18 cellular contexts compared by ENCODE assay signal in the genomic region with DNA sequence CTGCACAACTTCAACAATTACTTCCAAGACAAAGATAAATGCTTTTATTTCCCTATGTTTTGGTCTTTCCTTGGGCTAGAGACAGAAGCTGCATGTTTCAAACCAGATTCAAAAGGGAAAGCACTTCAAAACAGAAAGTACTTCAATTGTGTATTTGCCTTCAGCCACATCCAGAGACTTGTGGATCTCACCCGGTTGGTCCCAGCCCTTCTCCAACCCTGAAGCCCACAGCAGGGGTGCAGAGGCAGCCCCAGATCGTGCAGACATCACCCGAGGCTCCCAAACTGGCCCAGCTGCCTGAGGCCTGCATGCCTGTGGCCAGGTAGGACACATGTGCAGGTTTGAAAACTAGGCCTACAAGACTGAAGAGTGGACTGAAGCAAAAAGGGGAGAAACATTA.
DNase-seq lines count a peak whose midpoint lies in the region; ATAC-seq and TF ChIP-seq lines count a peak whose summit lies in the region.
"Had no signal": no experiment of that assay in that cellular context is flagged by ENCODE, and none has a peak within 500 bp of the region (broad histone marks: within the 10 kb centered on the region; RNA-seq: fewer than 3 reads in every experiment).

No MANE protein-coding gene starts in this region.

- H3K4me1 Mint-ChIP-seq in activated T-helper 1 cell treated with anti-CD3 and anti-CD28 coated beads, Interleukin-12 subunit alpha, Interleukin-12 subunit beta, Interleukin-2, Interleukin-4 antibody, amounts not matched to agents 30 ng/mL and 10 ng/mL and 1 ng/mL, durations not matched to agents 14 hours and 24 hours and 36 hours (ENCODE audit: low read depth) = peaks cover 56% of the 10 kb centered on the region

- no peak for DNase-seq in activated naive CD4-positive, alpha-beta T cell treated with anti-CD3 and anti-CD28 coated beads, Interleukin-2, amount 50 U/mL, for 72 hours (ENCODE audit: low spot score in 2 of 2)
- no peak for DNase-seq in activated naive CD4-positive, alpha-beta T cell treated with Interleukin-2 at 50 U/mL for 16 hours
- DNase-seq in activated T-helper 1 cell treated with anti-CD3 and anti-CD28 coated beads, Interleukin-12 subunit alpha, Interleukin-12 subunit beta, Interleukin-2, Interleukin-4 antibody, amounts not matched to agents 30 ng/mL and 10 ng/mL and 1 ng/mL, durations not matched to agents 14 hours and 24 hours and 36 hours (ENCODE audit: low spot score) = no peak
- DNase-seq in EL (no peak), T1000 (lab: John Stamatoyannopoulos, UW) (no peak)
- no peak for DNase-seq in stimulated activated CD4-positive, alpha-beta T cell treated with anti-CD3 and anti-CD28 coated beads, Interleukin-12 subunit alpha, Interleukin-12 subunit beta, amount 100 ng/mL, for 4 hours
- DNase-seq: amniotic stem cell; glutamatergic neuron; NCI-H1092 treated with DMSO at 0.1 percent for 48 hours; NCI-H2171; NK-92 treated with Interleukin-12 subunit alpha and Interleukin-12 subunit beta, amount 100 ng/mL, for 24 hours; SIG-M5; sigmoid colon; stimulated activated CD4-positive, alpha-beta T cell treated with anti-CD3 and anti-CD28 coated beads, Interleukin-2, amount 100 ng/mL, for 48 hours; stimulated activated CD8-positive, alpha-beta memory T cell treated with anti-CD3 and anti-CD28 coated beads, Interleukin-4, amount 100 ng/mL, for 48 hours had no signal

- H3K36me3 ChIP-seq in neutrophil = peaks cover 35% of the 10 kb centered on the region

- intact Hi-C loops in activated T-helper 1 cell treated with anti-CD3 and anti-CD28 coated beads, Interleukin-12 subunit alpha, Interleukin-12 subunit beta, Interleukin-2, Interleukin-4 antibody, amounts not matched to agents 30 ng/mL and 10 ng/mL and 1 ng/mL, durations not matched to agents 14 hours and 24 hours and 36 hours (cut with micrococcal nuclease) = no loop called here

- H3K9me3 ChIP-seq in neutrophil = no peaks in the 10 kb centered on the region
- H3K9me3 ChIP-seq: sigmoid colon, tibial nerve had no signal

- H3K27ac Mint-ChIP-seq in activated naive CD4-positive, alpha-beta T cell treated with anti-CD3 and anti-CD28 coated beads, Interleukin-2, amount 50 U/mL, for 72 hours = peak overlapping the region; percentile 47 to 80
- H3K27ac Mint-ChIP-seq in activated T-helper 1 cell treated with anti-CD3 and anti-CD28 coated beads, Interleukin-12 subunit alpha, Interleukin-12 subunit beta, Interleukin-2, Interleukin-4 antibody, amounts not matched to agents 30 ng/mL and 10 ng/mL and 1 ng/mL, durations not matched to agents 14 hours and 24 hours and 36 hours = peak overlapping the region; percentile 80

- H3K27me3 Mint-ChIP-seq in activated T-helper 1 cell treated with anti-CD3 and anti-CD28 coated beads, Interleukin-12 subunit alpha, Interleukin-12 subunit beta, Interleukin-2, Interleukin-4 antibody, amounts not matched to agents 30 ng/mL and 10 ng/mL and 1 ng/mL, durations not matched to agents 14 hours and 24 hours and 36 hours (ENCODE audit: insufficient read depth) = no peaks in the 10 kb centered on the region

- H3K36me3 Mint-ChIP-seq in activated naive CD4-positive, alpha-beta T cell treated with anti-CD3 and anti-CD28 coated beads, Interleukin-2, amount 50 U/mL, for 72 hours = no peaks in the 10 kb centered on the region
- peaks cover 47% of the 10 kb centered on the region for H3K36me3 Mint-ChIP-seq in activated T-helper 1 cell treated with anti-CD3 and anti-CD28 coated beads, Interleukin-12 subunit alpha, Interleukin-12 subunit beta, Interleukin-2, Interleukin-4 antibody, amounts not matched to agents 30 ng/mL and 10 ng/mL and 1 ng/mL, durations not matched to agents 14 hours and 24 hours and 36 hours (ENCODE audit: low read depth)

- no peaks in the 10 kb centered on the region for H3K27me3 ChIP-seq in neutrophil
- H3K27me3 ChIP-seq: sigmoid colon, tibial nerve had no signal

- H3K4me3 Mint-ChIP-seq in activated T-helper 1 cell treated with anti-CD3 and anti-CD28 coated beads, Interleukin-12 subunit alpha, Interleukin-12 subunit beta, Interleukin-2, Interleukin-4 antibody, amounts not matched to agents 30 ng/mL and 10 ng/mL and 1 ng/mL, durations not matched to agents 14 hours and 24 hours and 36 hours = peak overlapping the region; percentile 64

- H3K4me3 ChIP-seq in neutrophil (ENCODE audit: low read depth in 1 of 2, low read length in 1 of 2) = no peak overlapping the region
- H3K4me3 ChIP-seq: sigmoid colon, tibial nerve had no signal

- H3K9me3 Mint-ChIP-seq in activated naive CD4-positive, alpha-beta T cell treated with anti-CD3 and anti-CD28 coated beads, Interleukin-2, amount 50 U/mL, for 72 hours = no peaks in the 10 kb centered on the region
- H3K9me3 Mint-ChIP-seq in activated T-helper 1 cell treated with anti-CD3 and anti-CD28 coated beads, Interleukin-12 subunit alpha, Interleukin-12 subunit beta, Interleukin-2, Interleukin-4 antibody, amounts not matched to agents 30 ng/mL and 10 ng/mL and 1 ng/mL, durations not matched to agents 14 hours and 24 hours and 36 hours = no peaks in the 10 kb centered on the region

- peaks cover 56 to 63% of the 10 kb centered on the region in 2 experiments for H3K4me1 ChIP-seq in neutrophil (ENCODE audit: control insufficient read depth in 1 of 2, insufficient read depth in 1 of 2, low read depth in 1 of 2, low read length in 1 of 2)
- H3K4me1 ChIP-seq: tibial nerve had no signal

- ATAC-seq in activated naive CD4-positive, alpha-beta T cell treated with anti-CD3 and anti-CD28 coated beads, Interleukin-2, amount 50 U/mL, for 72 hours = no peak
- peak; percentile 55 for ATAC-seq in HG02798 (IDR thresholded peaks at IDR 0.05; ENCODE audit: poor library complexity, unreplicated experiment)

- no peak for TF ChIP-seq CTCF in neutrophil (IDR thresholded peaks at IDR 0.05)

- H3K27ac ChIP-seq in neutrophil = peak overlapping the region; percentile 73
- H3K27ac ChIP-seq: sigmoid colon, tibial nerve had no signal
